ENCODE assay signal across 12 cellular contexts in genomic region chr5:68007446-68007845, GRCh38.
DNase-seq lines count a peak whose midpoint lies in the region; ATAC-seq and TF ChIP-seq lines count a peak whose summit lies in the region.
"Had no signal": no experiment of that assay in that cellular context is flagged by ENCODE, and none has a peak within 500 bp of the region (broad histone marks: within the 10 kb centered on the region; RNA-seq: fewer than 3 reads in every experiment).

No MANE protein-coding gene starts in this region.

- TF ChIP-seq CTCF in upper lobe of right lung (IDR thresholded peaks at IDR 0.05) = no peak
- no peak for TF ChIP-seq CTCF in osteocyte (IDR thresholded peaks at IDR 0.05)

- ATAC-seq in left ventricle myocardium superior (peak; percentile 89), upper lobe of right lung (peak; percentile 79), GM21526 (IDR thresholded peaks at IDR 0.05; ENCODE audit: low FRiP score, unreplicated experiment) (no peak)

- H3K9me3 ChIP-seq in adipocyte (ENCODE audit: control insufficient read depth, low read length) (no peaks in the 10 kb centered on the region), upper lobe of right lung (no peaks in the 10 kb centered on the region)

- no peak overlapping the region for H3K27ac Mint-ChIP-seq in osteocyte (ENCODE audit: unreplicated experiment)
- H3K27ac Mint-ChIP-seq: dendritic cell treated with granulocyte-macrophage colony-stimulating factor and Interleukin-4, amounts not matched to agents 40 ng/mL and 50 ng/mL, for 4 days; naive B cell; stimulated activated naive CD8-positive, alpha-beta T cell treated with anti-CD3 and anti-CD28 coated beads, Interleukin-15, Interleukin-2, amounts not matched to agents 100 ng/mL and 50 ng/mL, for 24 hours had no signal

- H3K4me1 ChIP-seq in adipocyte (ENCODE audit: control insufficient read depth, insufficient read depth, low read length) (peaks cover 1% of the 10 kb centered on the region), upper lobe of right lung (no peaks in the 10 kb centered on the region)

- H3K4me3 ChIP-seq in adipocyte (ENCODE audit: low read length) (no peak overlapping the region), upper lobe of right lung (no peak overlapping the region)

- peaks cover 4% of the 10 kb centered on the region for H3K9me3 Mint-ChIP-seq in osteocyte (ENCODE audit: unreplicated experiment)
- H3K9me3 Mint-ChIP-seq: dendritic cell treated with granulocyte-macrophage colony-stimulating factor and Interleukin-4, amounts not matched to agents 40 ng/mL and 50 ng/mL, for 4 days; stimulated activated naive CD8-positive, alpha-beta T cell treated with anti-CD3 and anti-CD28 coated beads, Interleukin-15, Interleukin-2, amounts not matched to agents 100 ng/mL and 50 ng/mL, for 24 hours had no signal

- no peak overlapping the region for H3K4me3 Mint-ChIP-seq in osteocyte (ENCODE audit: unreplicated experiment)
- H3K4me3 Mint-ChIP-seq: dendritic cell treated with granulocyte-macrophage colony-stimulating factor and Interleukin-4, amounts not matched to agents 40 ng/mL and 50 ng/mL, for 4 days; naive B cell; stimulated activated naive CD8-positive, alpha-beta T cell treated with anti-CD3 and anti-CD28 coated beads, Interleukin-15, Interleukin-2, amounts not matched to agents 100 ng/mL and 50 ng/mL, for 24 hours had no signal

- H3K36me3 ChIP-seq in adipocyte (ENCODE audit: control insufficient read depth, insufficient read depth, low read length, severe bottlenecking) = no peaks in the 10 kb centered on the region
- no peaks in the 10 kb centered on the region for H3K36me3 ChIP-seq in upper lobe of right lung

- no peaks in the 10 kb centered on the region for H3K36me3 Mint-ChIP-seq in osteocyte (ENCODE audit: unreplicated experiment)
- H3K36me3 Mint-ChIP-seq: naive B cell had no signal

- DNase-seq in KG1 (lab: John Stamatoyannopoulos, UW) (peak; percentile 14), adipocyte (ENCODE audit: low read depth) (peak; percentile 63), left ventricle myocardium superior (peak; percentile 63), upper lobe of right lung (peak; percentile 68), hepatic stellate cell (ENCODE audit: low spot score) (no peak), osteocyte (ENCODE audit: extremely low spot score, unreplicated experiment) (no peak)
- DNase-seq: activated CD4-positive, alpha-beta T cell treated with anti-CD3 and anti-CD28 coated beads for 1 hour; activated gamma-delta T cell treated with Interleukin-2 at 50 U/mL for 16 hours; naive B cell had no signal

- no peak overlapping the region for H3K9ac ChIP-seq in adipocyte (ENCODE audit: low read length)

- H3K27me3 ChIP-seq in adipocyte (replicated peaks; ENCODE audit: control insufficient read depth, insufficient read depth, low read length) (no peaks in the 10 kb centered on the region), upper lobe of right lung (no peaks in the 10 kb centered on the region)

- no peaks in the 10 kb centered on the region for H3K27me3 Mint-ChIP-seq in osteocyte (ENCODE audit: unreplicated experiment)
- H3K27me3 Mint-ChIP-seq: dendritic cell treated with granulocyte-macrophage colony-stimulating factor and Interleukin-4, amounts not matched to agents 40 ng/mL and 50 ng/mL, for 4 days had no signal

- intact Hi-C loops in left ventricle myocardium superior (cut with micrococcal nuclease) (no loop called here), upper lobe of right lung (cut with DNase I) (no loop called here)

- peaks cover 2% of the 10 kb centered on the region for H3K4me1 Mint-ChIP-seq in osteocyte (ENCODE audit: unreplicated experiment)
- H3K4me1 Mint-ChIP-seq: naive B cell had no signal

- H3K27ac ChIP-seq in upper lobe of right lung = no peak overlapping the region

Comparison
In these comparisons a context has a peak if more than half of its experiments do, and no peak if none do; other contexts are left out.
1. DNase-seq: peak in KG1 (single experiment), adipocyte (single experiment), left ventricle myocardium superior (single experiment) and upper lobe of right lung (single experiment); none in hepatic stellate cell (single experiment) and osteocyte (single experiment).